In genomic region chrX:69289046-69289838, GRCh38 we compare ENCODE assay signal across 1 cellular context.
TF ChIP-seq lines count a peak whose summit lies in the region.

No MANE protein-coding gene starts in this region.

TF ChIP-seq in IMR-90, 13 proteins besides CTCF, POLR2A, EP300 and RAD21:
- TF ChIP-seq SMC3 (IDR thresholded peaks at IDR 0.05; ENCODE audit: low read depth, low read length) (no peak), USF2 (IDR thresholded peaks at IDR 0.05; ENCODE audit: low read depth, low read length) (no peak)
